10 cellular contexts compared by ENCODE assay signal in genomic region chr1:47444578-47445465, GRCh38. TPM values are rescaled to one million over a fixed set of nuclear protein-coding genes. Genes with fewer than 3 reads are reported as not detected.
DNase-seq lines count a peak whose midpoint lies in the region; ATAC-seq and TF ChIP-seq lines count a peak whose summit lies in the region.
"Had no signal": no experiment of that assay in that cellular context is flagged by ENCODE, and none has a peak within 500 bp of the region (broad histone marks: within the 10 kb centered on the region; RNA-seq: fewer than 3 reads in every experiment).

No MANE protein-coding gene starts in this region.

- peak overlapping the region; percentile 74 for H3K4me3 Mint-ChIP-seq in activated CD4-positive, alpha-beta T cell treated with anti-CD3 and anti-CD28 coated beads, Interleukin-2, amount 10 ng/mL, durations not matched to agents 24 days and 14 days

- TF ChIP-seq CTCF in testis (IDR thresholded peaks at IDR 0.05) = no peak

- H3K9me3 ChIP-seq in testis = no peaks in the 10 kb centered on the region
- H3K9me3 ChIP-seq: esophagus squamous epithelium had no signal

- peak overlapping the region; percentile 65 for H3K27ac Mint-ChIP-seq in activated CD4-positive, alpha-beta T cell treated with anti-CD3 and anti-CD28 coated beads, Interleukin-2, amount 10 ng/mL, durations not matched to agents 24 days and 14 days
- no peak overlapping the region for H3K27ac Mint-ChIP-seq in activated naive CD4-positive, alpha-beta T cell treated with anti-CD3 and anti-CD28 coated beads, Interleukin-2, amount 50 U/mL, for 72 hours

- H3K27me3 ChIP-seq in testis = peaks cover 3% of the 10 kb centered on the region

- H3K4me1 ChIP-seq in testis = peaks cover 6% of the 10 kb centered on the region

- intact Hi-C loops in activated CD4-positive, alpha-beta T cell treated with anti-CD3 and anti-CD28 coated beads, Interleukin-2, amount 10 ng/mL, durations not matched to agents 24 days and 14 days (cut with micrococcal nuclease) = loop anchor here (2.0 kb wide), 1 partner anchor 264 kb away; no protein-coding TSS in a partner anchor
- intact Hi-C loops in left colon (cut with DNase I, micrococcal nuclease) (loop anchor here in 1 of 2 donors (5.0 kb wide), 1 partner anchor 267 kb away; no protein-coding TSS in a partner anchor), testis (cut with DNase I; ENCODE audit: low total_unique reads) (no loop called here)

- TF ChIP-seq POLR2A in testis (IDR thresholded peaks at IDR 0.05) = no peak

- no peak overlapping the region for H3K27ac ChIP-seq in testis
- H3K27ac ChIP-seq: C4-2B, esophagus squamous epithelium had no signal

- no peaks in the 10 kb centered on the region for H3K36me3 Mint-ChIP-seq in activated CD4-positive, alpha-beta T cell treated with anti-CD3 and anti-CD28 coated beads, Interleukin-2, amount 10 ng/mL, durations not matched to agents 24 days and 14 days (ENCODE audit: low read depth)
- peaks cover 0 to 14% of the 10 kb centered on the region in 2 donors for H3K36me3 Mint-ChIP-seq in activated naive CD4-positive, alpha-beta T cell treated with anti-CD3 and anti-CD28 coated beads, Interleukin-2, amount 50 U/mL, for 72 hours

- DNase-seq in activated CD4-positive, alpha-beta T cell treated with anti-CD3 and anti-CD28 coated beads, Interleukin-2, amount 10 ng/mL, durations not matched to agents 24 days and 14 days = peak; percentile 77
- DNase-seq in activated CD4-positive, alpha-beta T cell treated with anti-CD3 and anti-CD28 coated beads, Interleukin-2, amount 50 U/mL, for 1 hour = no peak
- DNase-seq in activated naive CD4-positive, alpha-beta T cell treated with anti-CD3 and anti-CD28 coated beads, Interleukin-2, amount 50 U/mL, for 72 hours (ENCODE audit: low spot score in 2 of 2) = peak in 1 of 2 donors; percentile 44
- DNase-seq in left colon (peak in 1 of 2 donors; percentile 72), testis (peak; percentile 19), NCI-H526 (lab: John Stamatoyannopoulos, UW) (no peak), SHP77 treated with DMSO at 0.1 percent for 48 hours (lab: John Stamatoyannopoulos, UW) (no peak)
- DNase-seq: esophagus squamous epithelium had no signal

- peaks cover 6% of the 10 kb centered on the region for H3K9me3 Mint-ChIP-seq in activated CD4-positive, alpha-beta T cell treated with anti-CD3 and anti-CD28 coated beads, Interleukin-2, amount 10 ng/mL, durations not matched to agents 24 days and 14 days
- H3K9me3 Mint-ChIP-seq in activated naive CD4-positive, alpha-beta T cell treated with anti-CD3 and anti-CD28 coated beads, Interleukin-2, amount 50 U/mL, for 72 hours = no peaks in the 10 kb centered on the region

- peak; percentile 51 to 76 for ATAC-seq in activated naive CD4-positive, alpha-beta T cell treated with anti-CD3 and anti-CD28 coated beads, Interleukin-2, amount 50 U/mL, for 72 hours
- ATAC-seq in left colon = peak; percentile 56
- ATAC-seq in GM19452 (IDR thresholded peaks at IDR 0.05; ENCODE audit: unreplicated experiment) = no peak

- H3K4me1 Mint-ChIP-seq in activated CD4-positive, alpha-beta T cell treated with anti-CD3 and anti-CD28 coated beads, Interleukin-2, amount 10 ng/mL, durations not matched to agents 24 days and 14 days = peaks cover 16% of the 10 kb centered on the region

- WGBS in testis, 2 donors = 14 to 15% methylated on average over 29 to 71 of the region's 72 CpGs

- peaks cover 48% of the 10 kb centered on the region for H3K27me3 Mint-ChIP-seq in activated CD4-positive, alpha-beta T cell treated with anti-CD3 and anti-CD28 coated beads, Interleukin-2, amount 10 ng/mL, durations not matched to agents 24 days and 14 days

- H3K36me3 ChIP-seq in testis (ENCODE audit: low read depth, missing control alignments) = no peaks in the 10 kb centered on the region
- H3K36me3 ChIP-seq: esophagus squamous epithelium had no signal

- peak overlapping the region in 1 of 2 donors; percentile 31 for H3K4me3 ChIP-seq in testis

RNA-seq across cellular contexts. Expression of gene FOXD2, which starts 7.0 kb away (rescaled TPM):
- total RNA-seq in activated CD4-positive, alpha-beta T cell treated with anti-CD3 and anti-CD28 coated beads, Interleukin-2, amount 10 ng/mL, durations not matched to agents 24 days and 14 days = 0.07 and 0.09 TPM in 2 replicates
- under 1 TPM; 0.09 to 0.18 TPM for total RNA-seq in activated naive CD4-positive, alpha-beta T cell treated with anti-CD3 and anti-CD28 coated beads, Interleukin-2, amount 50 U/mL, for 72 hours
- total RNA-seq in left colon (10 to 100 TPM; 16.1 to 20.7 TPM), testis (1 to 10 TPM in 1 of 2 donors, under 1 TPM in 1; 0.99 to 1.3 TPM)
- 0.26 TPM for polyA plus RNA-seq in testis (ENCODE audit: insufficient read depth, low read depth, low replicate concordance)

RNA-seq across cellular contexts. Expression of gene FOXE3, which starts 28.7 kb away (rescaled TPM):
- total RNA-seq in activated CD4-positive, alpha-beta T cell treated with anti-CD3 and anti-CD28 coated beads, Interleukin-2, amount 10 ng/mL, durations not matched to agents 24 days and 14 days = not detected in 2 replicates
- total RNA-seq in activated naive CD4-positive, alpha-beta T cell treated with anti-CD3 and anti-CD28 coated beads, Interleukin-2, amount 50 U/mL, for 72 hours = not detected
- total RNA-seq in left colon (not detected), testis (1 to 10 TPM in 1 of 2 donors, under 1 TPM in 1; 0.63 to 1.4 TPM)
- polyA plus RNA-seq in testis (ENCODE audit: insufficient read depth, low read depth, low replicate concordance) = 1.2 TPM
- total RNA-seq: esophagus squamous epithelium had no signal

Comparison
In these comparisons a context has a peak if more than half of its experiments do, and no peak if none do; other contexts are left out.
1. DNase-seq: peak in activated CD4-positive, alpha-beta T cell treated with anti-CD3 and anti-CD28 coated beads, Interleukin-2, amount 10 ng/mL, durations not matched to agents 24 days and 14 days (single experiment) and testis (single experiment); none in activated CD4-positive, alpha-beta T cell treated with anti-CD3 and anti-CD28 coated beads, Interleukin-2, amount 50 U/mL, for 1 hour (single experiment), NCI-H526 (0 of 2) and SHP77 treated with DMSO at 0.1 percent for 48 hours (single experiment).
2. RNA of gene FOXD2, which starts 7.0 kb away (total RNA-seq): 16.1 to 20.7 TPM in left colon; 0.99 to 1.3 TPM in testis, 0.09 to 0.18 TPM in activated naive CD4-positive, alpha-beta T cell treated with anti-CD3 and anti-CD28 coated beads, Interleukin-2, amount 50 U/mL, for 72 hours and 0.07 to 0.09 TPM in activated CD4-positive, alpha-beta T cell treated with anti-CD3 and anti-CD28 coated beads, Interleukin-2, amount 10 ng/mL, durations not matched to agents 24 days and 14 days; every median in the first group is over 4 times any median in the second.